ENCODE assay signal across 17 cellular contexts in the genomic region with DNA sequence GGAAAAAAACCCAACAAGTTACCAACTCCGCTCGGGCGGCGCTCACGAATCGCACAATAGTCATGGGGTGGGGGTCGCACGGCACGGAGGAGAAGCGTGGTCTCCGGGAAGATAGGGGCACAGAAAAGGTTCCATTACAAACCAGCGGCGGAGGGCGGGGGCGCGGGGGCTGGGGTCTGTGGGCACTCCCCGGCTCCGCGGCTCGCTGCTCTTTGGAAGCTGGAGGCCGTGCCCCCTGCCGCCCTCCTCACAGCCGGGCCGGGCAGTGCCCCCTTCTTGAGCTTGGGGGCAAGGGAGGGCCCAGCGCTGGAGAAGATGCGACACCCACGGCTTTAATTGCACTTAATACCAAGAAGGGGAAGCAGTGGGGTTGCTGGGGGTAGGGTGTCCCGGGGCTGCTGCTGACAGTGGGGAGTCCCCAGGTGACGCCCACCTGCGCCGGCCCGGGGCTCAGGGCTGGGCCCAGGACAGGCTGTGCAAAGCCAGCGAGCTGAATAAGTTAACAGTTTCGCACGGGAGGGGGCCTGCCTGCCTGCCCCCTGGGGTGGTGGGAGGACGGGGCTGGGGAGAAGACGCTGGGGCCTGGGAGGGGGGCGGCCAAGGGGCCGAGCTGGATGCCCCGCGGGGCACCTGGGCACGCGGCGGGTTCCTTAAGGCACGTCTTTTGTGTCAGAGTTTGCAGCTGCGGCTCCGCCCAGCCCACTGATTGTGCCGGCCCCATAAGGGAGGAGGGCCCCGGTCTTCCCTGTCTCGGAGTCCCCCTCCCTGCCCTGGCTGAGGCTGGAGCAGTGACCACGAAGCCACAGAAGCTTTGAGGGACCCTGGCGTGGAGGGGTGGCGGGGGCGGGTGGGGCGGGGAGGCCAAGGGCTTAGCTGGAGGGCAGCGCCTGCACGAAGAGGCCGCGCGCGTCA. TPM values are rescaled to one million over a fixed set of nuclear protein-coding genes. Genes with fewer than 3 reads are reported as not detected.
DNase-seq lines count a peak whose midpoint lies in the region; ATAC-seq and TF ChIP-seq lines count a peak whose summit lies in the region.
"Had no signal": no experiment of that assay in that cellular context is flagged by ENCODE, and none has a peak within 500 bp of the region (broad histone marks: within the 10 kb centered on the region; RNA-seq: fewer than 3 reads in every experiment).

No MANE protein-coding gene starts in this region.

- BruUV-seq in IMR-90 (replicated peaks; lab: Mats Ljungman, UMichigan) = no TSS peak

- no peak for TF ChIP-seq CTCF in CD4-positive, alpha-beta T cell (IDR thresholded peaks at IDR 0.05)
- TF ChIP-seq CTCF in IMR-90 (conservative IDR thresholded peaks at IDR 0.05; ENCODE audit: low read depth, low read length) = no peak
- TF ChIP-seq CTCF in gastroesophageal sphincter (IDR thresholded peaks at IDR 0.05) = no peak
- TF ChIP-seq CTCF in neural progenitor cell (IDR thresholded peaks at IDR 0.05) = no peak

- peaks cover 49% of the 10 kb centered on the region for H3K36me3 Mint-ChIP-seq in CD4-positive, alpha-beta T cell (ENCODE audit: low read depth)
- H3K36me3 Mint-ChIP-seq in neural progenitor cell = peaks cover 16% of the 10 kb centered on the region
- H3K36me3 Mint-ChIP-seq: IgD-negative memory B cell had no signal

- H2AFZ ChIP-seq in IMR-90 (replicated peaks; ENCODE audit: low read length, poor library complexity) (peak overlapping the region; percentile 32), neural progenitor cell (replicated peaks) (no peak overlapping the region)

- H3K9ac ChIP-seq in IMR-90 (ENCODE audit: low read depth, low read length) (no peak overlapping the region), neural progenitor cell (no peak overlapping the region)

- WGBS in IMR-90 (ENCODE audit: extremely low coverage in 2 of 2, insufficient read length in 1 of 2), 2 experiments = 53% methylated on average over 10 of the region's 61 CpGs; no CpG with 5 or more reads in 1 of the 2 experiments
- WGBS in gastroesophageal sphincter (ENCODE audit: low coverage in 1 of 2), 2 donors = 77% methylated on average over 20 of the region's 61 CpGs; no CpG with 5 or more reads in 1 of the 2 donors

- no peak overlapping the region for H3K4me3 ChIP-seq in IMR-90 (ENCODE audit: insufficient read depth, low read depth, low read length)
- peak overlapping the region; percentile 17 to 48 for H3K4me3 ChIP-seq in gastroesophageal sphincter
- H3K4me3 ChIP-seq in neural progenitor cell = peak overlapping the region; percentile 29
- H3K4me3 ChIP-seq: SJCRH30 had no signal

- H3K4me1 ChIP-seq in IMR-90 (ENCODE audit: control insufficient read depth, insufficient read depth, low read length) (peaks cover 9% of the 10 kb centered on the region), gastroesophageal sphincter (peaks cover 0 to 20% (median 0%) of the 10 kb centered on the region in 3 donors), neural progenitor cell (peaks cover 12% of the 10 kb centered on the region)
- H3K4me1 ChIP-seq: SJCRH30 had no signal

- H3K4ac ChIP-seq in IMR-90 (ENCODE audit: low read depth, low read length) = no peak overlapping the region

- H3F3A ChIP-seq in neural progenitor cell (ENCODE audit: low read depth) = peaks cover 4% of the 10 kb centered on the region

- H3K27me3 ChIP-seq in CD4-positive, alpha-beta T cell (ENCODE audit: control insufficient read depth, insufficient read depth, low read length) = no peaks in the 10 kb centered on the region
- H3K27me3 ChIP-seq in IMR-90 (ENCODE audit: control insufficient read depth, insufficient read depth, low read length) (no peaks in the 10 kb centered on the region), gastroesophageal sphincter (no peaks in the 10 kb centered on the region), neural progenitor cell (peaks cover 16% of the 10 kb centered on the region)
- H3K27me3 ChIP-seq: SJCRH30 had no signal

- H2BK120ac ChIP-seq in IMR-90 (ENCODE audit: low read depth, low read length) = no peak overlapping the region

- H2BK5ac ChIP-seq in IMR-90 (ENCODE audit: low read depth, low read length, poor library complexity, severe bottlenecking) = no peak overlapping the region

- H3K9me3 Mint-ChIP-seq in CD4-positive, alpha-beta T cell = no peaks in the 10 kb centered on the region
- no peaks in the 10 kb centered on the region for H3K9me3 Mint-ChIP-seq in neural progenitor cell
- H3K9me3 Mint-ChIP-seq: activated naive CD8-positive, alpha-beta T cell treated with anti-CD3 and anti-CD28 coated beads, Interleukin-2, amount 10 ng/mL, durations not matched to agents 7 days and 5 days; HFFc6; IgD-negative memory B cell had no signal

- peaks cover 0 to 8% of the 10 kb centered on the region in 2 experiments; a peak in 1 of 4 replicates for H3K79me1 ChIP-seq in IMR-90 (ENCODE audit: low read depth in 1 of 2, low read length in 2 of 2)

- ATAC-seq in CD4-positive, alpha-beta T cell (ENCODE audit: poor library complexity) = no peak
- ATAC-seq in IMR-90 (ENCODE audit: low read depth) (peak; percentile 55), gastroesophageal sphincter (peak; percentile 42), HG02852 (IDR thresholded peaks at IDR 0.05; ENCODE audit: unreplicated experiment) (no peak), HG02588 (IDR thresholded peaks at IDR 0.05; ENCODE audit: unreplicated experiment) (no peak)

- H4K5ac ChIP-seq in IMR-90 (ENCODE audit: low read depth, low read length) = no peak overlapping the region

- dilution Hi-C loops in IMR-90 (cut with HindIII; ENCODE audit: low sequenced_read_pairs, unreplicated experiment) = no loop called here

- no peak overlapping the region for H4K91ac ChIP-seq in IMR-90 (ENCODE audit: insufficient read depth, low read depth, low read length)

- in situ Hi-C loops in IMR-90 (cut with MboI; ENCODE audit: low sequenced_read_pairs) = no loop called here

- intact Hi-C loops in CD4-positive, alpha-beta T cell (cut with DNase I, micrococcal nuclease) = no loop called here
- intact Hi-C loops in IMR-90 (cut with micrococcal nuclease) = no loop called here

- POLR2A ChIA-PET in CD4-positive, alpha-beta T cell (lab: Charles Lee) = interaction anchor here (1.0 to 2.0 kb wide), 3 partner anchors 44 to 95 kb away, joined by 3 to 7 read pairs (median 7); a partner anchor contains a TSS
- POLR2A ChIA-PET in IMR-90 (lab: Charles Lee; ENCODE audit: unreplicated experiment) = no interaction called here

- no peak overlapping the region for H2AK5ac ChIP-seq in IMR-90 (ENCODE audit: low read depth, low read length)

- H3K18ac ChIP-seq in IMR-90 (ENCODE audit: low read depth, low read length) = no peak overlapping the region

- no peak overlapping the region for H3K14ac ChIP-seq in IMR-90 (replicated peaks; ENCODE audit: low read depth, low read length)

- no peak overlapping the region for H2BK20ac ChIP-seq in IMR-90 (ENCODE audit: low read depth, low read length)

- no peak overlapping the region for H2BK15ac ChIP-seq in IMR-90 (ENCODE audit: low read depth, low read length)

- no peak overlapping the region for H2AK9ac ChIP-seq in IMR-90 (replicated peaks; ENCODE audit: low read depth, low read length, poor library complexity)

- no peak for TF ChIP-seq RAD21 in IMR-90 (IDR thresholded peaks at IDR 0.05; ENCODE audit: low read length)

- no peak overlapping the region for H3K56ac ChIP-seq in IMR-90 (ENCODE audit: extremely low read depth, insufficient read depth, low read length)

- no peak overlapping the region; a peak in 1 of 4 replicates for H4K8ac ChIP-seq in IMR-90 (ENCODE audit: low read depth in 2 of 2, low read length in 2 of 2)

- no peak overlapping the region for H3K23ac ChIP-seq in IMR-90 (ENCODE audit: low read depth, low read length)

- H4K20me1 ChIP-seq in IMR-90 (ENCODE audit: insufficient read depth, low read length) = peaks cover 7% of the 10 kb centered on the region
- peaks cover 28% of the 10 kb centered on the region for H4K20me1 ChIP-seq in neural progenitor cell (ENCODE audit: low read depth)

- H3K27ac ChIP-seq in CD4-positive, alpha-beta T cell (ENCODE audit: low read depth, low read length) = no peak overlapping the region
- H3K27ac ChIP-seq in IMR-90 (ENCODE audit: insufficient read depth, low read length) (no peak overlapping the region), gastroesophageal sphincter (peak overlapping the region in 2 of 4 donors; percentile 53 to 66), neural progenitor cell (no peak overlapping the region)
- H3K27ac ChIP-seq: SJCRH30 had no signal

- H3K36me3 ChIP-seq in IMR-90 (ENCODE audit: control insufficient read depth, insufficient read depth, low read length) (peaks cover 42% of the 10 kb centered on the region), gastroesophageal sphincter (peaks cover 0 to 98% of the 10 kb centered on the region in 2 donors), neural progenitor cell (no peaks in the 10 kb centered on the region)

- H3K4me2 ChIP-seq in IMR-90 (ENCODE audit: low read depth, low read length) (no peak overlapping the region; the same call in 1 of the 2 replicates), neural progenitor cell (peak overlapping the region; percentile 67)

- no peak for TF ChIP-seq POLR2A in IMR-90 (IDR thresholded peaks at IDR 0.05; ENCODE audit: low read depth, low read length)
- no peak for TF ChIP-seq POLR2A in gastroesophageal sphincter (IDR thresholded peaks at IDR 0.05)

- DNase-seq in CD4-positive, alpha-beta T cell = no peak
- DNase-seq in IMR-90 = peak; percentile 13
- DNase-seq in neural progenitor cell (ENCODE audit: low spot score) = peak; percentile 77
- no peak for DNase-seq in putamen (ENCODE audit: low spot score)
- DNase-seq in OCI-M2 (lab: John Stamatoyannopoulos, UW; ENCODE audit: unreplicated experiment) = no peak
- DNase-seq: activated naive CD8-positive, alpha-beta T cell treated with anti-CD3 and anti-CD28 coated beads, Interleukin-2, amount 10 ng/mL, durations not matched to agents 7 days and 5 days; AML-193; DMS79 treated with DMSO at 0.1 percent for 48 hours; foreskin melanocyte; HFFc6; NCI-H1417 had no signal

- H3K27ac Mint-ChIP-seq in CD4-positive, alpha-beta T cell = peak overlapping the region; percentile 49
- H3K27ac Mint-ChIP-seq in neural progenitor cell = no peak overlapping the region
- H3K27ac Mint-ChIP-seq: activated naive CD8-positive, alpha-beta T cell treated with anti-CD3 and anti-CD28 coated beads, Interleukin-2, amount 10 ng/mL, durations not matched to agents 7 days and 5 days; HFFc6 had no signal

- CTCF ChIA-PET in CD4-positive, alpha-beta T cell (lab: Charles Lee) = interaction anchor here (1.1 kb wide), 1 partner anchor 23 kb away, joined by 3 read pairs; no protein-coding TSS in a partner anchor
- CTCF ChIA-PET in IMR-90 (lab: Yijun Ruan, JAX) = interaction anchor here (0.8 kb wide), 1 partner anchor 9 kb away, joined by 3 read pairs; no protein-coding TSS in a partner anchor

- H3K27me3 Mint-ChIP-seq in CD4-positive, alpha-beta T cell = no peaks in the 10 kb centered on the region
- peaks cover 7% of the 10 kb centered on the region for H3K27me3 Mint-ChIP-seq in neural progenitor cell (ENCODE audit: insufficient read depth, low read depth)
- H3K27me3 Mint-ChIP-seq: activated naive CD8-positive, alpha-beta T cell treated with anti-CD3 and anti-CD28 coated beads, Interleukin-2, amount 10 ng/mL, durations not matched to agents 7 days and 5 days; IgD-negative memory B cell had no signal

- no peaks in the 10 kb centered on the region; the same call in 1 of the 2 replicates for H3K9me1 ChIP-seq in IMR-90 (ENCODE audit: insufficient read depth, low read length)

- no peak overlapping the region for H3K4me3 Mint-ChIP-seq in CD4-positive, alpha-beta T cell
- no peak overlapping the region for H3K4me3 Mint-ChIP-seq in neural progenitor cell
- H3K4me3 Mint-ChIP-seq: activated naive CD8-positive, alpha-beta T cell treated with anti-CD3 and anti-CD28 coated beads, Interleukin-2, amount 10 ng/mL, durations not matched to agents 7 days and 5 days; HFFc6; IgD-negative memory B cell had no signal

- H3K79me2 ChIP-seq in neural progenitor cell (ENCODE audit: low read depth) = no peaks in the 10 kb centered on the region

- peaks cover 5% of the 10 kb centered on the region for H3K4me1 Mint-ChIP-seq in CD4-positive, alpha-beta T cell (ENCODE audit: low read depth)
- peaks cover 5% of the 10 kb centered on the region for H3K4me1 Mint-ChIP-seq in neural progenitor cell

- no peak for TF ChIP-seq EP300 in gastroesophageal sphincter (IDR thresholded peaks at IDR 0.05)

- no peaks in the 10 kb centered on the region for H3K9me3 ChIP-seq in CD4-positive, alpha-beta T cell (ENCODE audit: control insufficient read depth, low read length)
- H3K9me3 ChIP-seq in IMR-90 (ENCODE audit: control insufficient read depth, insufficient read depth, low read length) (no peaks in the 10 kb centered on the region), gastroesophageal sphincter (no peaks in the 10 kb centered on the region), neural progenitor cell (ENCODE audit: low read depth) (no peaks in the 10 kb centered on the region)
- H3K9me3 ChIP-seq: SJCRH30 had no signal

RNA-seq across cellular contexts. Expression of a gene that starts 9.8 kb away (rescaled TPM):
- total RNA-seq in CD4-positive, alpha-beta T cell = 10 to 100 TPM; 84.9 to 85.0 TPM
- total RNA-seq in IMR-90 (2012; rRNA removed) (6.8 and 7.5 TPM in 2 replicates), gastroesophageal sphincter (10 to 100 TPM in 2 of 4 donors, 1 to 10 TPM in 2; 5.3 to 20.8 (median 14.5) TPM), neural progenitor cell (ENCODE audit: low replicate concordance) (28.6 and 69.9 TPM in 2 replicates)
- 31.0 and 31.9 TPM in 2 replicates for polyA plus RNA-seq in IMR-90 (2012; rRNA removed)
- 12.6 and 27.6 TPM in 2 replicates for polyA plus RNA-seq in IMR-90 (2012; cell fraction: cytosol; rRNA removed)
- polyA plus RNA-seq in IMR-90 (2012; cell fraction: nucleus; rRNA removed; ENCODE audit: low replicate concordance) = 116 and 298 TPM in 2 replicates

RNA-seq across cellular contexts. Expression of a gene that starts 23.9 kb away (rescaled TPM):
- total RNA-seq in CD4-positive, alpha-beta T cell = not detected
- total RNA-seq in IMR-90 (2012; rRNA removed) = under 0.01 TPM in 2 replicates
- polyA plus RNA-seq in IMR-90 (2012; rRNA removed) = 2.3 and 2.4 TPM in 2 replicates
- polyA plus RNA-seq in IMR-90 (2012; cell fraction: cytosol; rRNA removed) = 4.0 and 5.7 TPM in 2 replicates
- 2.6 and 6.9 TPM in 2 replicates for polyA plus RNA-seq in IMR-90 (2012; cell fraction: nucleus; rRNA removed; ENCODE audit: low replicate concordance)
- under 1 TPM in 2 of 4 donors, not detected in 2; 0.62 to 0.67 TPM for total RNA-seq in gastroesophageal sphincter
- total RNA-seq in neural progenitor cell (ENCODE audit: low replicate concordance) = 1.9 TPM in 1 of 2 replicates, not detected in the other
- total RNA-seq: dermis microvascular lymphatic vessel endothelial cell had no signal
- polyA plus RNA-seq: IgD-negative memory B cell had no signal

RNA-seq across cellular contexts. Expression of a gene that starts 44.0 kb away (rescaled TPM):
- total RNA-seq in CD4-positive, alpha-beta T cell = 10 to 100 TPM; 14.6 to 16.3 TPM
- total RNA-seq in IMR-90 (2012; rRNA removed) = 0.36 and 0.83 TPM in 2 replicates
- polyA plus RNA-seq in IMR-90 (2012; rRNA removed) = 3.1 TPM in 2 replicates
- polyA plus RNA-seq in IMR-90 (2012; cell fraction: cytosol; rRNA removed) = 1.9 and 3.0 TPM in 2 replicates
- 6.2 and 20.2 TPM in 2 replicates for polyA plus RNA-seq in IMR-90 (2012; cell fraction: nucleus; rRNA removed; ENCODE audit: low replicate concordance)
- 1 to 10 TPM; 2.0 to 5.9 (median 3.9) TPM for total RNA-seq in gastroesophageal sphincter
- 1.0 and 3.3 TPM in 2 replicates for total RNA-seq in neural progenitor cell (ENCODE audit: low replicate concordance)

RNA-seq across cellular contexts. Expression of a gene that starts 56.1 kb away (rescaled TPM):
- 10 to 100 TPM; 16.4 to 16.9 TPM for total RNA-seq in CD4-positive, alpha-beta T cell
- total RNA-seq in IMR-90 (2012; rRNA removed) = 3.9 and 4.1 TPM in 2 replicates
- 12.4 and 14.7 TPM in 2 replicates for polyA plus RNA-seq in IMR-90 (2012; rRNA removed)
- polyA plus RNA-seq in IMR-90 (2012; cell fraction: cytosol; rRNA removed) = 13.0 and 18.1 TPM in 2 replicates
- polyA plus RNA-seq in IMR-90 (2012; cell fraction: nucleus; rRNA removed; ENCODE audit: low replicate concordance) = 70.8 and 113 TPM in 2 replicates
- total RNA-seq in gastroesophageal sphincter = 10 to 100 TPM; 15.6 to 36.8 (median 22.4) TPM
- 8.1 and 22.0 TPM in 2 replicates for total RNA-seq in neural progenitor cell (ENCODE audit: low replicate concordance)

RNA-seq across cellular contexts. Expression of a gene that starts 56.2 kb away (rescaled TPM):
- 1 to 10 TPM; 1.1 to 1.3 TPM for total RNA-seq in CD4-positive, alpha-beta T cell
- total RNA-seq in IMR-90 (2012; rRNA removed) (0.18 and 0.28 TPM in 2 replicates), gastroesophageal sphincter (1 to 10 TPM in 3 of 4 donors, not detected in 1; 1.9 to 2.4 (median 2.2) TPM), neural progenitor cell (ENCODE audit: low replicate concordance) (0.49 and 4.1 TPM in 2 replicates)
- polyA plus RNA-seq in IMR-90 (2012; rRNA removed) = 0.38 and 0.56 TPM in 2 replicates
- 0.03 and 0.48 TPM in 2 replicates for polyA plus RNA-seq in IMR-90 (2012; cell fraction: cytosol; rRNA removed)
- 0.92 and 1.6 TPM in 2 replicates for polyA plus RNA-seq in IMR-90 (2012; cell fraction: nucleus; rRNA removed; ENCODE audit: low replicate concordance)
- polyA plus RNA-seq: IgD-negative memory B cell had no signal

Comparison
In these comparisons a context has a peak if more than half of its experiments do, and no peak if none do; other contexts are left out.
1. ATAC-seq: peak in IMR-90 (single experiment) and gastroesophageal sphincter (single experiment); none in CD4-positive, alpha-beta T cell (single experiment), HG02852 (single experiment) and HG02588 (single experiment).
2. DNase-seq: peak in IMR-90 (single experiment) and neural progenitor cell (single experiment); none in CD4-positive, alpha-beta T cell (0 of 10), putamen (single experiment) and OCI-M2 (single experiment).